In genomic region chr6:143299253-143300166, GRCh38 we compare ENCODE assay signal across 12 cellular contexts.
A peak's percentile ranks its signal among the peaks of the same experiment; 100 is the strongest.
DNase-seq lines count a peak whose midpoint lies in the region; ATAC-seq and TF ChIP-seq lines count a peak whose summit lies in the region.
"Had no signal": no experiment of that assay in that cellular context is flagged by ENCODE, and none has a peak within 500 bp of the region (broad histone marks: within the 10 kb centered on the region; RNA-seq: fewer than 3 reads in every experiment).

No MANE protein-coding gene starts in this region.

- no peaks in the 10 kb centered on the region for H3K27me3 ChIP-seq in SK-N-SH (ENCODE audit: insufficient read depth)

- TF ChIP-seq CTCF in SK-N-SH (IDR thresholded peaks at IDR 0.05), result no peak

- H3K4me3 Mint-ChIP-seq in activated T-helper 17 cell treated with anti-CD3 and anti-CD28 coated beads, Interleukin-2, amount 50 U/mL, for 72 hours, result peak overlapping the region; percentile 1
- H3K4me3 Mint-ChIP-seq: stimulated activated naive CD8-positive, alpha-beta T cell treated with anti-CD3 and anti-CD28 coated beads, Interleukin-15, Interleukin-2, amounts not matched to agents 100 ng/mL and 50 ng/mL, for 24 hours had no signal

- no peak overlapping the region for H3K27ac ChIP-seq in SK-N-SH (ENCODE audit: low read depth in 2 of 2, low read length in 1 of 2)
- H3K27ac ChIP-seq: lower lobe of right lung had no signal

- H3K9me2 ChIP-seq in SK-N-SH, result no peaks in the 10 kb centered on the region

- CTCF ChIA-PET in SK-N-SH (lab: Yijun Ruan, JAX), result interaction anchor here (1.1 kb wide), 1 partner anchor 9 kb away, joined by 4 read pairs; no protein-coding TSS in a partner anchor

- ATAC-seq in SK-N-SH treated with all-trans-retinoic acid at 6 μM for 48 hours (peak; percentile 52; the same call in 1 of the 3 replicates), GM19463 (IDR thresholded peaks at IDR 0.05; ENCODE audit: unreplicated experiment) (peak; percentile 92), HG02938 (IDR thresholded peaks at IDR 0.05; ENCODE audit: unreplicated experiment) (peak; percentile 59)
- peak; percentile 95 for ATAC-seq in activated T-helper 17 cell treated with anti-CD3 and anti-CD28 coated beads, Interleukin-2, amount 50 U/mL, for 72 hours (replicated peaks)
- ATAC-seq: lower lobe of right lung had no signal

- no peak overlapping the region for H2AFZ ChIP-seq in SK-N-SH (ENCODE audit: low read depth)

- no peak overlapping the region for H3K9ac ChIP-seq in SK-N-SH

- TF ChIP-seq EP300 in SK-N-SH (IDR thresholded peaks at IDR 0.05; ENCODE audit: borderline replicate concordance in 1 of 2, low read depth in 1 of 2, low read length in 1 of 2), result no peak

- no peaks in the 10 kb centered on the region for H3F3A ChIP-seq in SK-N-SH (replicated peaks; ENCODE audit: insufficient read depth)

- no peaks in the 10 kb centered on the region for H3K4me1 ChIP-seq in SK-N-SH (ENCODE audit: control insufficient read depth in 1 of 2, insufficient read depth in 2 of 2, low read depth in 1 of 2, low read length in 1 of 2)
- H3K4me1 ChIP-seq: lower lobe of right lung had no signal

- no peak for DNase-seq in SK-N-SH
- DNase-seq in AG20443 (ENCODE audit: low spot score), result no peak
- no peak for DNase-seq in activated effector memory CD4-positive, alpha-beta T cell treated with Interleukin-2 at 50 U/mL for 16 hours
- DNase-seq in NCI-H1092 treated with DMSO at 0.1 percent for 48 hours (lab: John Stamatoyannopoulos, UW), result no peak
- DNase-seq: activated CD4-positive, alpha-beta T cell treated with anti-CD3 and anti-CD28 coated beads, Interleukin-2, amount 50 U/mL, for 1 hour; lower lobe of right lung; NCI-H510A had no signal

- no peaks in the 10 kb centered on the region for H3K36me3 ChIP-seq in SK-N-SH (replicated peaks in 1 of 2; ENCODE audit: control insufficient read depth in 1 of 2, insufficient read depth in 2 of 2, low read length in 1 of 2)
- H3K36me3 ChIP-seq: lower lobe of right lung had no signal

- no peaks in the 10 kb centered on the region for H3K36me3 Mint-ChIP-seq in activated T-helper 17 cell treated with anti-CD3 and anti-CD28 coated beads, Interleukin-2, amount 50 U/mL, for 72 hours (ENCODE audit: low read depth)

- peaks cover 11% of the 10 kb centered on the region for H3K4me1 Mint-ChIP-seq in activated T-helper 17 cell treated with anti-CD3 and anti-CD28 coated beads, Interleukin-2, amount 50 U/mL, for 72 hours

- no peaks in the 10 kb centered on the region for H3K79me2 ChIP-seq in SK-N-SH (ENCODE audit: insufficient read depth)

- POLR2A ChIA-PET in SK-N-SH (lab: Yijun Ruan, JAX), result no interaction called here

- no peak overlapping the region for H3K4me3 ChIP-seq in SK-N-SH (ENCODE audit: low read depth in 2 of 2, low read length in 1 of 2)
- H3K4me3 ChIP-seq: lower lobe of right lung had no signal

- H3K9me3 Mint-ChIP-seq in activated T-helper 17 cell treated with anti-CD3 and anti-CD28 coated beads, Interleukin-2, amount 50 U/mL, for 72 hours, result no peaks in the 10 kb centered on the region

- H4K20me1 ChIP-seq in SK-N-SH (ENCODE audit: insufficient read depth), result no peaks in the 10 kb centered on the region

- 67% methylated on average over 6 of the region's 6 CpGs for WGBS in SK-N-SH (ENCODE audit: low lambda C conversion rate)

- H3K4me2 ChIP-seq in SK-N-SH, result no peak overlapping the region

- no peak for TF ChIP-seq RAD21 in SK-N-SH (IDR thresholded peaks at IDR 0.05; ENCODE audit: low read length)

- no peaks in the 10 kb centered on the region for H3K9me3 ChIP-seq in SK-N-SH
- H3K9me3 ChIP-seq: lower lobe of right lung had no signal

- no peaks in the 10 kb centered on the region for H3K27me3 Mint-ChIP-seq in activated T-helper 17 cell treated with anti-CD3 and anti-CD28 coated beads, Interleukin-2, amount 50 U/mL, for 72 hours
- H3K27me3 Mint-ChIP-seq: stimulated activated naive CD8-positive, alpha-beta T cell treated with anti-CD3 and anti-CD28 coated beads, Interleukin-15, Interleukin-2, amounts not matched to agents 100 ng/mL and 50 ng/mL, for 24 hours had no signal

- peak overlapping the region; percentile 37 for H3K27ac Mint-ChIP-seq in activated T-helper 17 cell treated with anti-CD3 and anti-CD28 coated beads, Interleukin-2, amount 50 U/mL, for 72 hours
- H3K27ac Mint-ChIP-seq: stimulated activated naive CD8-positive, alpha-beta T cell treated with anti-CD3 and anti-CD28 coated beads, Interleukin-15, Interleukin-2, amounts not matched to agents 100 ng/mL and 50 ng/mL, for 24 hours had no signal

TF ChIP-seq in SK-N-SH treated with all-trans-retinoic acid at 6 μM for 48 hours, 23 proteins besides CTCF, POLR2A, EP300 and RAD21 (continues in another document):
- TF ChIP-seq ZC3H10 (CRISPR knock-in tag; IDR thresholded peaks at IDR 0.05) (no peak), ZNF70 (CRISPR knock-in tag; IDR thresholded peaks at IDR 0.05) (no peak), PPARA (CRISPR knock-in tag; IDR thresholded peaks at IDR 0.05; ENCODE audit: borderline replicate concordance) (no peak), ESRRG (CRISPR knock-in tag; IDR thresholded peaks at IDR 0.05) (no peak), GLIS3 (CRISPR knock-in tag; IDR thresholded peaks at IDR 0.05) (no peak), ZFP3 (CRISPR knock-in tag; IDR thresholded peaks at IDR 0.05) (no peak), ZNF8 (CRISPR knock-in tag; IDR thresholded peaks at IDR 0.05) (no peak), ZNF565 (CRISPR knock-in tag; conservative IDR thresholded peaks at IDR 0.05; ENCODE audit: low read depth) (no peak), BACH2 (CRISPR knock-in tag; IDR thresholded peaks at IDR 0.05; ENCODE audit: borderline replicate concordance) (no peak), CSDC2 (CRISPR knock-in tag; IDR thresholded peaks at IDR 0.05) (no peak), OSR1 (CRISPR knock-in tag; IDR thresholded peaks at IDR 0.05) (no peak), TCF4 (CRISPR knock-in tag; IDR thresholded peaks at IDR 0.05; ENCODE audit: borderline replicate concordance) (no peak), CSRNP3 (CRISPR knock-in tag; IDR thresholded peaks at IDR 0.05) (no peak), RARB (CRISPR knock-in tag; IDR thresholded peaks at IDR 0.05) (no peak), SNAI2 (CRISPR knock-in tag; IDR thresholded peaks at IDR 0.05) (no peak), TOX (CRISPR knock-in tag; IDR thresholded peaks at IDR 0.05; ENCODE audit: borderline replicate concordance) (no peak), ISL1 (CRISPR knock-in tag; IDR thresholded peaks at IDR 0.05) (no peak)

TF ChIP-seq in SK-N-SH, 30 proteins besides CTCF, POLR2A, EP300 and RAD21:
- TF ChIP-seq NRF1 (IDR thresholded peaks at IDR 0.05; ENCODE audit: low read depth, low read length) (no peak), NFIC (IDR thresholded peaks at IDR 0.05; ENCODE audit: borderline replicate concordance) (no peak), USF1 (IDR thresholded peaks at IDR 0.05; ENCODE audit: borderline replicate concordance, low read depth) (no peak), TAF1 (IDR thresholded peaks at IDR 0.05; ENCODE audit: borderline replicate concordance, low read depth, low read length) (no peak), RCOR1 (IDR thresholded peaks at IDR 0.05; ENCODE audit: low read length) (no peak), ELF1 (IDR thresholded peaks at IDR 0.05) (no peak), MEF2A (IDR thresholded peaks at IDR 0.05; ENCODE audit: borderline replicate concordance, low read depth) (no peak), GABPA (IDR thresholded peaks at IDR 0.05; ENCODE audit: low read depth) (no peak)
TF ChIP-seq in SK-N-SH: peak in this region for 0.
